In genomic region chr16:649646-650045, GRCh38 we compare ENCODE assay signal across 8 cellular contexts. TPM values are rescaled to one million over a fixed set of nuclear protein-coding genes. Genes with fewer than 3 reads are reported as not detected.
DNase-seq lines count a peak whose midpoint lies in the region; ATAC-seq and TF ChIP-seq lines count a peak whose summit lies in the region.

No MANE protein-coding gene starts in this region.

- TF ChIP-seq CTCF in GM12864 (IDR thresholded peaks at IDR 0.05; ENCODE audit: low read depth, low read length, missing control alignments) = no peak
- no peak for TF ChIP-seq CTCF in fibroblast of the aortic adventitia (IDR thresholded peaks at IDR 0.05; ENCODE audit: insufficient read depth, low read length)
- TF ChIP-seq CTCF in gastrocnemius medialis (IDR thresholded peaks at IDR 0.05 in 4 of 5, conservative IDR thresholded peaks at IDR 0.05 in 1 of 5) = no peak

- no peaks in the 10 kb centered on the region for H3K9me3 ChIP-seq in T-helper 17 cell (ENCODE audit: control insufficient read depth, low read length, poor library complexity, severe bottlenecking)
- no peaks in the 10 kb centered on the region for H3K9me3 ChIP-seq in gastrocnemius medialis

- H3K27ac Mint-ChIP-seq in T-helper 17 cell = peak overlapping the region; percentile 4

- peak overlapping the region in 3 of 4 donors; percentile 87 to 97 (median 95) for H3K27ac ChIP-seq in gastrocnemius medialis

- H3K27me3 Mint-ChIP-seq in T-helper 17 cell = no peaks in the 10 kb centered on the region

- H3K4me1 Mint-ChIP-seq in T-helper 17 cell = peaks cover 8% of the 10 kb centered on the region

- no peaks in the 10 kb centered on the region for H3K36me3 Mint-ChIP-seq in T-helper 17 cell (ENCODE audit: low read depth)

- no peaks in the 10 kb centered on the region for H3K27me3 ChIP-seq in gastrocnemius medialis

- DNase-seq in GM12864 (ENCODE audit: low read depth) (no peak), T-helper 17 cell (no peak), fibroblast of the aortic adventitia (ENCODE audit: low read depth) (no peak), gastrocnemius medialis (no peak), NCI-H82 (lab: John Stamatoyannopoulos, UW) (no peak), NOMO-1 (lab: John Stamatoyannopoulos, UW; ENCODE audit: unreplicated experiment in 2 of 2) (no peak)
- DNase-seq in stimulated activated CD4-positive, alpha-beta T cell treated with anti-CD3 and anti-CD28 coated beads, Interleukin-2, amount 100 ng/mL, for 48 hours = no peak

- peaks cover 35 to 49% of the 10 kb centered on the region in 2 donors for H3K4me1 ChIP-seq in gastrocnemius medialis

- H3K4me3 Mint-ChIP-seq in T-helper 17 cell = peak overlapping the region; percentile 78

- H3K4me3 ChIP-seq in GM12864 (ENCODE audit: low read depth, low read length) (peak overlapping the region; percentile 86), fibroblast of the aortic adventitia (ENCODE audit: low read depth, low read length) (peak overlapping the region; percentile 76), gastrocnemius medialis (peak overlapping the region; percentile 61 to 78 (median 65))

- H3K36me3 ChIP-seq in gastrocnemius medialis = no peaks in the 10 kb centered on the region

- no peak for TF ChIP-seq POLR2A in gastrocnemius medialis (IDR thresholded peaks at IDR 0.05)

- intact Hi-C loops in gastrocnemius medialis (cut with DNase I; ENCODE audit: low total_unique reads) = loop anchor here (1.0 to 10.0 kb wide), 2 partner anchors 11 to 415 kb away; partner anchors contain the start of gene FAM234A

- ATAC-seq in HG02678 (IDR thresholded peaks at IDR 0.05; ENCODE audit: unreplicated experiment) (peak; percentile 12), T-helper 17 cell (peak; percentile 7), gastrocnemius medialis (no peak)

- in situ Hi-C loops in gastrocnemius medialis (cut with MboI; ENCODE audit: low sequenced_read_pairs in 4 of 4) = no loop called here

RNA-seq across cellular contexts. Expression of gene WDR90, which starts 0.5 kb away (rescaled TPM):
- total RNA-seq in T-helper 17 cell (10 to 100 TPM; 11.1 to 15.3 TPM), fibroblast of the aortic adventitia (ENCODE audit: low replicate concordance) (12.7 and 25.0 TPM in 2 replicates), gastrocnemius medialis (1 to 10 TPM; 2.9 to 9.8 (median 6.5) TPM)

RNA-seq across cellular contexts. Expression of gene MCRIP2, which starts 8.0 kb away (rescaled TPM):
- total RNA-seq in T-helper 17 cell (10 to 100 TPM; 15.7 to 17.1 TPM), fibroblast of the aortic adventitia (ENCODE audit: low replicate concordance) (13.3 and 22.4 TPM in 2 replicates), gastrocnemius medialis (100 to 1,000 TPM in 3 of 4 donors, 10 to 100 TPM in 1; 59.6 to 155 (median 114) TPM)

RNA-seq across cellular contexts. Expression of gene METTL26, which starts 13.5 kb away (rescaled TPM):
- 10 to 100 TPM; 39.2 to 40.4 TPM for total RNA-seq in T-helper 17 cell
- total RNA-seq in fibroblast of the aortic adventitia (ENCODE audit: low replicate concordance) = 85.0 and 86.0 TPM in 2 replicates
- 100 to 1,000 TPM; 114 to 212 (median 141) TPM for total RNA-seq in gastrocnemius medialis

RNA-seq across cellular contexts. Expression of gene RHOT2, which starts 18.3 kb away (rescaled TPM):
- total RNA-seq in T-helper 17 cell (100 to 1,000 TPM; 190 to 203 TPM), fibroblast of the aortic adventitia (ENCODE audit: low replicate concordance) (24.4 and 34.5 TPM in 2 replicates), gastrocnemius medialis (10 to 100 TPM; 20.9 to 41.6 (median 27.3) TPM)

RNA-seq across cellular contexts. Expression of gene WFIKKN1, which starts 18.9 kb away (rescaled TPM):
- under 1 TPM; 0.10 to 0.18 TPM for total RNA-seq in T-helper 17 cell
- total RNA-seq in fibroblast of the aortic adventitia (ENCODE audit: low replicate concordance) = 0.18 and 0.25 TPM in 2 replicates
- total RNA-seq in gastrocnemius medialis = 1 to 10 TPM in 3 of 4 donors, under 1 TPM in 1; 0.12 to 3.2 (median 1.3) TPM

Comparison
In these comparisons a context has a peak if more than half of its experiments do, and no peak if none do; other contexts are left out.
1. ATAC-seq: peak in HG02678 (single experiment) and T-helper 17 cell (single experiment); none in gastrocnemius medialis (0 of 2).
2. Peak in every context shown above with its lines, with median percentiles within 50 percentile points of each other: H3K4me3 ChIP-seq.